Comparison of ENCODE assay signal across 27 cellular contexts in genomic region chr3:196553551-196553950, GRCh38. TPM values are rescaled to one million over a fixed set of nuclear protein-coding genes. Genes with fewer than 3 reads are reported as not detected.
"Had no signal": no experiment of that assay in that cellular context is flagged by ENCODE, and none has a peak within 500 bp of the region (broad histone marks: within the 10 kb centered on the region; RNA-seq: fewer than 3 reads in every experiment).

No MANE protein-coding gene starts in this region.

- H3K9me3 Mint-ChIP-seq: activated B cell treated with CpG ODN at 0.5 μM for 24 hours; activated T-helper 17 cell treated with anti-CD3 and anti-CD28 coated beads, Interleukin-2, amount 50 U/mL, for 72 hours had no signal

- H3K27ac Mint-ChIP-seq: activated CD4-positive, alpha-beta memory T cell treated with anti-CD3 and anti-CD28 coated beads for 36 hours; activated CD4-positive, alpha-beta T cell treated with anti-CD3 and anti-CD28 coated beads, Interleukin-2, amount 10 ng/mL, durations not matched to agents 7 days and 5 days; activated naive CD4-positive, alpha-beta T cell treated with anti-CD3 and anti-CD28 coated beads for 36 hours; activated naive CD8-positive, alpha-beta T cell; activated T-helper 17 cell treated with anti-CD3 and anti-CD28 coated beads, Interleukin-2, amount 50 U/mL, for 72 hours had no signal

- H3K4me1 Mint-ChIP-seq: activated CD4-positive, alpha-beta T cell treated with anti-CD3 and anti-CD28 coated beads, Interleukin-2, amount 10 ng/mL, durations not matched to agents 7 days and 5 days had no signal

- DNase-seq: activated B cell treated with CpG ODN at 0.5 μM for 24 hours; activated CD4-positive, alpha-beta memory T cell treated with anti-CD3 and anti-CD28 coated beads for 36 hours; activated CD4-positive, alpha-beta T cell treated with anti-CD3 and anti-CD28 coated beads, Interleukin-2, amount 10 ng/mL, durations not matched to agents 7 days and 5 days; activated gamma-delta T cell; activated naive CD4-positive, alpha-beta T cell treated with anti-CD3 and anti-CD28 coated beads for 36 hours; activated T-cell treated with anti-CD3 and anti-CD28 coated beads for 4 hours; activated T-cell treated with anti-CD3 and anti-CD28 coated beads, Interleukin-2, amount 50 U/mL, for 48 hours; amygdala; brain microvascular endothelial cell; NCI-H1048; NCI-H146; NCI-H187 treated with DMSO at 0.1 percent for 48 hours; NCI-H2081 treated with DMSO at 0.1 percent for 48 hours; NCI-H2171; NCI-H2227 treated with DMSO at 0.1 percent for 48 hours; NCI-H446 treated with DMSO at 0.1 percent for 48 hours; NCI-H526; NCI-H774; T-cell; T-helper 2 cell; T1000 had no signal

- H3K36me3 ChIP-seq: cardiac muscle cell had no signal

- ATAC-seq: activated T-helper 17 cell treated with anti-CD3 and anti-CD28 coated beads, Interleukin-2, amount 50 U/mL, for 72 hours; T-cell had no signal

- H3K27me3 Mint-ChIP-seq: activated B cell treated with CpG ODN at 0.5 μM for 24 hours; activated CD4-positive, alpha-beta memory T cell treated with anti-CD3 and anti-CD28 coated beads for 36 hours; activated CD4-positive, alpha-beta T cell treated with anti-CD3 and anti-CD28 coated beads, Interleukin-2, amount 10 ng/mL, durations not matched to agents 7 days and 5 days; activated naive CD8-positive, alpha-beta T cell; activated T-helper 17 cell treated with anti-CD3 and anti-CD28 coated beads, Interleukin-2, amount 50 U/mL, for 72 hours; T-cell had no signal

- H3K4me3 Mint-ChIP-seq: activated CD4-positive, alpha-beta memory T cell treated with anti-CD3 and anti-CD28 coated beads for 36 hours; activated CD4-positive, alpha-beta T cell treated with anti-CD3 and anti-CD28 coated beads, Interleukin-2, amount 10 ng/mL, durations not matched to agents 7 days and 5 days; activated naive CD4-positive, alpha-beta T cell treated with anti-CD3 and anti-CD28 coated beads for 36 hours; activated naive CD8-positive, alpha-beta T cell; activated T-helper 17 cell treated with anti-CD3 and anti-CD28 coated beads, Interleukin-2, amount 50 U/mL, for 72 hours; T-cell had no signal

- H3K27me3 ChIP-seq: brain microvascular endothelial cell, cardiac muscle cell had no signal

- H3K27ac ChIP-seq: brain microvascular endothelial cell, cardiac muscle cell had no signal

- H3K4me3 ChIP-seq: cardiac muscle cell had no signal

RNA-seq across cellular contexts. Expression of gene SMCO1, which starts 38.4 kb away (rescaled TPM):
- total RNA-seq: activated B cell treated with CpG ODN at 0.5 μM for 24 hours; activated CD4-positive, alpha-beta memory T cell treated with anti-CD3 and anti-CD28 coated beads for 36 hours; activated CD4-positive, alpha-beta T cell treated with anti-CD3 and anti-CD28 coated beads, Interleukin-2, amount 10 ng/mL, durations not matched to agents 7 days and 5 days; activated CD8-positive, alpha-beta memory T cell treated with anti-CD3 and anti-CD28 coated beads for 36 hours; activated naive CD4-positive, alpha-beta T cell treated with anti-CD3 and anti-CD28 coated beads for 36 hours; activated T-helper 17 cell treated with anti-CD3 and anti-CD28 coated beads, Interleukin-2, amount 50 U/mL, for 72 hours; OCI-LY7; RPMI7951; T-cell had no signal
